2 cellular contexts compared by ENCODE assay signal in the genomic region with DNA sequence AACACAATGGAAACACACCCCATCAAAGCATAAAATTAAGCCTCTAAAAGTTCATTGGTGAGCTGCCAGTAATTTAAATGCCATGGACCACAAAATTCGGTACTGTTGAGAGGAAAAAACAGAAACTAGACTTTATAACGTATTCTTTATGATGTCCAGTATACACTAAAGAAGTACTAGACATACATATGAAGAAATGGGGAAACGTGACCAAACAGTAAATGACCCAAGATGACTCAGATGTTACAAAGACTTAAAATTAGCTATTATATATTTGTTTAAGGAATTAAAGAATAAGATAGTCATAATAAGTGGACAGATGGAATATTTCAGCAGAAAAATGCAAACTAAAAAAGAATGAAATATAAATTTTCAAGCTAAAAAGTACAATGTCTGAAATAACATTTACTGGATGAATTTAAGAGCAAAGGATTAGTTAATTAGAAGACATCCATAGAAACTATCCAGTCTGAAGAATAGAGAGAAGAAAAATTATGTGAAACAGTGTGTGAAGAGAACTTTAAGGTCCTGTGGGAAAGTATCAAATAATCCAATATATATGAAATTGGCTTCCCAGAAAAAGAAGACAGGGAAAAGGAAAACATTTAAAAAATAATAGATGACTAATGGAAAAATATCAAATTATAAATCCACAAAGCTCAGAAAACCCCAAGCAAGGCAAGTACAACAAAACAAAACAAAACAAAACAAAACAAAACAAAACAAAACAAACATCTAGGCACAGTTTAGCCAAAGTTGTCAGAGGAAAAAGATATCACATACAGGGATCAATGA.
TF ChIP-seq lines count a peak whose summit lies in the region.

No MANE protein-coding gene starts in this region.

TF ChIP-seq in IMR-90, 13 proteins besides CTCF, POLR2A, EP300 and RAD21:
- TF ChIP-seq BHLHE40 (IDR thresholded peaks at IDR 0.05; ENCODE audit: low read depth, low read length) (peak; percentile 96), RCOR1 (IDR thresholded peaks at IDR 0.05; ENCODE audit: insufficient replicate concordance, low read length) (no peak), CEBPB (IDR thresholded peaks at IDR 0.05; ENCODE audit: low read depth, low read length) (peak; percentile 67; the same call in 1 of the 2 replicates), FOS (IDR thresholded peaks at IDR 0.05; ENCODE audit: low read depth, low read length) (peak; percentile 49; the same call in 1 of the 2 replicates)

TF ChIP-seq in GM23338, 12 proteins besides CTCF, POLR2A, EP300 and RAD21:
- TF ChIP-seq STAT1 (IDR thresholded peaks at IDR 0.05; ENCODE audit: unreplicated experiment) (no peak), NANOG (IDR thresholded peaks at IDR 0.05; ENCODE audit: borderline replicate concordance) (no peak), EZH2phosphoT487 (IDR thresholded peaks at IDR 0.05; ENCODE audit: unreplicated experiment) (no peak), ZNF462 (CRISPR knock-in tag; IDR thresholded peaks at IDR 0.05) (no peak), JUNB (IDR thresholded peaks at IDR 0.05; ENCODE audit: unreplicated experiment) (no peak), ETS1 (IDR thresholded peaks at IDR 0.05) (no peak), POLR2AphosphoS5 (IDR thresholded peaks at IDR 0.05; ENCODE audit: low read depth) (no peak), ZNF114 (CRISPR knock-in tag; IDR thresholded peaks at IDR 0.05) (no peak), ZNF331 (CRISPR knock-in tag; IDR thresholded peaks at IDR 0.05; ENCODE audit: low read depth) (no peak), EZH2 (IDR thresholded peaks at IDR 0.05; ENCODE audit: low read depth, unreplicated experiment) (no peak), CREB1 (CRISPR knock-in tag; IDR thresholded peaks at IDR 0.05; ENCODE audit: low read depth) (no peak)
